8 cellular contexts compared by ENCODE assay signal in genomic region chr17:75524269-75524970, GRCh38. TPM values are rescaled to one million over a fixed set of nuclear protein-coding genes. Genes with fewer than 3 reads are reported as not detected.
A peak's percentile ranks its signal among the peaks of the same experiment; 100 is the strongest.
DNase-seq lines count a peak whose midpoint lies in the region; ATAC-seq, FAIRE-seq and TF ChIP-seq lines count a peak whose summit lies in the region.

No MANE protein-coding gene starts in this region.

- H3K9me3 ChIP-seq in Karpas-422 (ENCODE audit: low read length) = no peaks in the 10 kb centered on the region
- no peaks in the 10 kb centered on the region for H3K9me3 ChIP-seq in ascending aorta
- no peaks in the 10 kb centered on the region for H3K9me3 ChIP-seq in kidney (ENCODE audit: control insufficient read depth in 1 of 2, low read length in 2 of 2)

- peak in 1 of 2 donors; percentile 2 for ATAC-seq in stimulated activated naive B cell treated with anti-CD40 and anti-IgM and Interleukin-4, amounts not matched to agents 10 μg/mL and 1 μg/mL and 100 μg/mL, for 72 hours (replicated peaks)

- FAIRE-seq in kidney (lab: Jason Lieb, UNC) (no peak), RCC 7860 (lab: Jason Lieb, UNC) (no peak)

- DNase-seq in Karpas-422 (no peak), ascending aorta (ENCODE audit: low spot score in 2 of 2) (no peak), kidney (no peak), RCC 7860 (ENCODE audit: low spot score) (no peak), hepatic stellate cell (ENCODE audit: low spot score) (no peak), GM03348 (ENCODE audit: low spot score) (no peak)
- no peak for DNase-seq in stimulated activated naive B cell treated with anti-CD40 and anti-IgM and Interleukin-4, amounts not matched to agents 10 μg/mL and 1 μg/mL and 100 μg/mL, for 72 hours
- DNase-seq in central memory CD4-positive, alpha-beta T cell = no peak

- H3K27me3 ChIP-seq in Karpas-422 (ENCODE audit: low read length) (no peaks in the 10 kb centered on the region), ascending aorta (no peaks in the 10 kb centered on the region)

- 0 out of 2 replicates have a peak, but pooled peaks cover 12% of the 10 kb centered on the region for H4K20me1 ChIP-seq in Karpas-422 (ENCODE audit: insufficient read depth, low read depth, low read length)

- no peaks in the 10 kb centered on the region for H3K79me2 ChIP-seq in Karpas-422 (ENCODE audit: low read length)

- H3K9me3 Mint-ChIP-seq in stimulated activated naive B cell treated with anti-CD40 and anti-IgM and Interleukin-4, amounts not matched to agents 10 μg/mL and 1 μg/mL and 100 μg/mL, for 72 hours = no peaks in the 10 kb centered on the region

- no peaks in the 10 kb centered on the region for H3K9me2 ChIP-seq in Karpas-422 (replicated peaks; ENCODE audit: insufficient read depth, low read length)

- peak overlapping the region; percentile 54; the same call in 1 of the 2 replicates for H3K9ac ChIP-seq in Karpas-422 (ENCODE audit: low read length)
- H3K9ac ChIP-seq in kidney (ENCODE audit: low read length in 2 of 2) = peak overlapping the region in 1 of 2 donors; percentile 36

- peaks cover 17% of the 10 kb centered on the region for H3K4me1 ChIP-seq in Karpas-422 (ENCODE audit: low read length)
- peaks cover 4 to 11% of the 10 kb centered on the region in 2 donors for H3K4me1 ChIP-seq in ascending aorta
- peaks cover 0 to 5% of the 10 kb centered on the region in 2 donors for H3K4me1 ChIP-seq in kidney (ENCODE audit: control insufficient read depth in 1 of 2, insufficient read depth in 1 of 2, low read depth in 1 of 2, low read length in 2 of 2)

- H3K4me3 Mint-ChIP-seq in stimulated activated naive B cell treated with anti-CD40 and anti-IgM and Interleukin-4, amounts not matched to agents 10 μg/mL and 1 μg/mL and 100 μg/mL, for 72 hours = peak overlapping the region; percentile 55 to 78

- no peak overlapping the region for H3K27ac Mint-ChIP-seq in stimulated activated naive B cell treated with anti-CD40 and anti-IgM and Interleukin-4, amounts not matched to agents 10 μg/mL and 1 μg/mL and 100 μg/mL, for 72 hours

- peak overlapping the region; percentile 78; the same call in 1 of the 2 replicates for H3K4me3 ChIP-seq in Karpas-422 (ENCODE audit: low read length)
- H3K4me3 ChIP-seq in ascending aorta = peak overlapping the region; percentile 71 to 77
- peak overlapping the region; percentile 12 to 65 for H3K4me3 ChIP-seq in kidney (ENCODE audit: low read length in 2 of 2)

- no peak overlapping the region for H3K27ac ChIP-seq in Karpas-422 (ENCODE audit: low read length)
- H3K27ac ChIP-seq in ascending aorta = peak overlapping the region; percentile 57 to 60
- H3K27ac ChIP-seq in kidney (ENCODE audit: low read depth in 2 of 2, low read length in 2 of 2) = peak overlapping the region; percentile 76 to 78

- no peak overlapping the region for H2AFZ ChIP-seq in Karpas-422 (ENCODE audit: low read length)

- H3K36me3 Mint-ChIP-seq in stimulated activated naive B cell treated with anti-CD40 and anti-IgM and Interleukin-4, amounts not matched to agents 10 μg/mL and 1 μg/mL and 100 μg/mL, for 72 hours = peaks cover 15 to 16% of the 10 kb centered on the region in 2 donors

- peaks cover 7 to 11% of the 10 kb centered on the region in 2 donors for H3K4me1 Mint-ChIP-seq in stimulated activated naive B cell treated with anti-CD40 and anti-IgM and Interleukin-4, amounts not matched to agents 10 μg/mL and 1 μg/mL and 100 μg/mL, for 72 hours

- peaks cover 4 to 5% of the 10 kb centered on the region in 2 donors for H3K27me3 Mint-ChIP-seq in stimulated activated naive B cell treated with anti-CD40 and anti-IgM and Interleukin-4, amounts not matched to agents 10 μg/mL and 1 μg/mL and 100 μg/mL, for 72 hours

- TF ChIP-seq CTCF in ascending aorta (IDR thresholded peaks at IDR 0.05) (no peak), kidney (IDR thresholded peaks at IDR 0.05; ENCODE audit: borderline replicate concordance, extremely low read depth, insufficient read depth) (no peak)

- intact Hi-C loops in ascending aorta (cut with DNase I) = loop anchor here (2.0 kb wide), 1 partner anchor 98 kb away; no protein-coding TSS in a partner anchor
- intact Hi-C loops in kidney (cut with DNase I) = no loop called here

- H3K4me2 ChIP-seq in Karpas-422 (ENCODE audit: low read depth, low read length, poor library complexity, severe bottlenecking) = peak overlapping the region; percentile 98

- no peaks in the 10 kb centered on the region for H3K36me3 ChIP-seq in Karpas-422 (ENCODE audit: insufficient read depth, low read length)
- peaks cover 0 to 12% of the 10 kb centered on the region in 2 donors for H3K36me3 ChIP-seq in ascending aorta
- H3K36me3 ChIP-seq in kidney (ENCODE audit: control insufficient read depth in 1 of 2, insufficient read depth in 2 of 2, low read length in 2 of 2) = peaks cover 0 to 4% of the 10 kb centered on the region in 2 donors

RNA-seq across cellular contexts. Expression of gene LLGL2, which starts 1.1 kb away (rescaled TPM):
- 6.1 and 7.6 TPM in 2 replicates for total RNA-seq in Karpas-422 (2014; rRNA removed; shearing (Covaris generic); ENCODE audit: low replicate concordance)
- 41.8 TPM for total RNA-seq in ascending aorta
- total RNA-seq in kidney = 262 TPM
- polyA plus RNA-seq in kidney (ENCODE audit: insufficient read depth, low read depth, low replicate concordance) = 181 TPM

RNA-seq across cellular contexts. Expression of gene TSEN54, which starts 8.1 kb away (rescaled TPM):
- total RNA-seq in Karpas-422 (2014; rRNA removed; shearing (Covaris generic); ENCODE audit: low replicate concordance) = 25.5 and 42.8 TPM in 2 replicates
- total RNA-seq in ascending aorta (92.7 TPM), kidney (25.8 TPM)
- 33.8 TPM for polyA plus RNA-seq in kidney (ENCODE audit: insufficient read depth, low read depth, low replicate concordance)

RNA-seq across cellular contexts. Expression of gene CASKIN2, which starts 9.1 kb away (rescaled TPM):
- total RNA-seq in Karpas-422 (2014; rRNA removed; shearing (Covaris generic); ENCODE audit: low replicate concordance) = not detected in 2 replicates
- total RNA-seq in ascending aorta (112 TPM), kidney (98.6 TPM)
- 25.0 TPM for polyA plus RNA-seq in kidney (ENCODE audit: insufficient read depth, low read depth, low replicate concordance)

Comparison
In these comparisons a context has a peak if more than half of its experiments do, and no peak if none do; other contexts are left out.
1. RNA of gene CASKIN2, which starts 9.1 kb away (total RNA-seq): 112 TPM in ascending aorta (single experiment) and 98.6 TPM in kidney (single experiment); not detected in Karpas-422; every median in the first group is over 10 times any median in the second.
2. Peak in every context shown above with its lines, with median percentiles within 50 percentile points of each other: H3K4me3 ChIP-seq.